1 cellular context compared by ENCODE assay signal in the genomic region with DNA sequence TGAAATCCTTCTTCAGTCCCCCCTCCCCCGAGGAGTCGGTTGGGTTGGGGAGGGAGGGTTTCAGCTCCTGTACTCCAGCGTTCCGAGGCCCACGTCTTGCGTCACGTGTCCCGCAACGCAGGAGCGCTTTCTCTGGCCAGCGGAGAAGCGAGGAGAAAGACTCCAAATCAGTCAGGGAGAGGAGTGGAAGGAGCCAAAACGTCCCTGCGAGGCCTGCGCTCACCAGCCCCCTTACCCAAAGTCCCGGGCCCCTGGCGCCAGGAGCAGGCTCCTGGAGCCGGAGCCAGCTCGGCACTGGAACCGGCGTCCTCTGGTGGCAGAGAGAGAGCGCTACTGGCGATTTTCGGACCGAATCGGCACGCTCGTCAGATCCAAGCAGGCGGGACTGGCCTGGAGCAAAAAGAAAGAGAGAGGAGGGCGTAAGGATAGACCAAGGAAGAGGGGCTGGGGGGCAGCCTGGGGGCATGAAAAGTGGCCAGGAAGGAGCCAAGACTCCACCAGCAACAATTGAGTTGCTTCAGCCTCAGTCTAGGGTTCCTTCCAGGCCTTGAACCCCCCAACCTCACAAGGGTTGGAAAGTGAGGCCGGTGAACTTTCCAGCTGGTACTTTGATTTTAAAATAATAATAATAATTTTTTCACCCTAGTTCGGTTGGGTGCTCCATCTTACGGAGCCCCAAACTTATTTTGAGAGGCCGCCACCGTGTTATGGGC.
A peak's percentile ranks its signal among the peaks of the same experiment; 100 is the strongest.
TF ChIP-seq lines count a peak whose summit lies in the region.

A gene (plus strand): TSS at position 158 of the 713 bp plus-strand sequence.

TF ChIP-seq in H1, 55 proteins besides CTCF, POLR2A, EP300 and RAD21:
- TF ChIP-seq RNF2 (IDR thresholded peaks at IDR 0.05; ENCODE audit: borderline replicate concordance, low read depth, low read length, missing control alignments, poor library complexity, severe bottlenecking): no peak
- no peak for TF ChIP-seq POLR2AphosphoS5 (IDR thresholded peaks at IDR 0.05; ENCODE audit: low read depth, low read length)
- TF ChIP-seq SIX5 (IDR thresholded peaks at IDR 0.05; ENCODE audit: low read depth, low read length): no peak
- TF ChIP-seq, protein P1, sequence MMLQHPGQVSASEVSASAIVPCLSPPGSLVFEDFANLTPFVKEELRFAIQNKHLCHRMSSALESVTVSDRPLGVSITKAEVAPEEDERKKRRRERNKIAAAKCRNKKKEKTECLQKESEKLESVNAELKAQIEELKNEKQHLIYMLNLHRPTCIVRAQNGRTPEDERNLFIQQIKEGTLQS (IDR thresholded peaks at IDR 0.05; ENCODE audit: insufficient read depth, low read depth, low read length): no peak
- TF ChIP-seq, protein P2, sequence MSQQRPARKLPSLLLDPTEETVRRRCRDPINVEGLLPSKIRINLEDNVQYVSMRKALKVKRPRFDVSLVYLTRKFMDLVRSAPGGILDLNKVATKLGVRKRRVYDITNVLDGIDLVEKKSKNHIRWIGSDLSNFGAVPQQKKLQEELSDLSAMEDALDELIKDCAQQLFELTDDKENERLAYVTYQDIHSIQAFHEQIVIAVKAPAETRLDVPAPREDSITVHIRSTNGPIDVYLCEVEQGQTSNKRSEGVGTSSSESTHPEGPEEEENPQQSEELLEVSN (IDR thresholded peaks at IDR 0.05): peak; percentile 39; the same call in 1 of the 2 replicates
- TF ChIP-seq, protein P3, sequence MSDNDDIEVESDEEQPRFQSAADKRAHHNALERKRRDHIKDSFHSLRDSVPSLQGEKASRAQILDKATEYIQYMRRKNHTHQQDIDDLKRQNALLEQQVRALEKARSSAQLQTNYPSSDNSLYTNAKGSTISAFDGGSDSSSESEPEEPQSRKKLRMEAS (IDR thresholded peaks at IDR 0.05): peak; percentile 19; the same call in 1 of the 2 replicates
- no peak for TF ChIP-seq NRF1 (IDR thresholded peaks at IDR 0.05; ENCODE audit: low read depth, low read length)
- TF ChIP-seq SP1 (IDR thresholded peaks at IDR 0.05; ENCODE audit: low read depth, low read length): 0 out of 2 replicates have a peak, but pooled peaks have one; percentile 32
- TF ChIP-seq CEBPB (IDR thresholded peaks at IDR 0.05; ENCODE audit: low read depth, low read length): peak; percentile 26
- no peak for TF ChIP-seq EGR1 (IDR thresholded peaks at IDR 0.05; ENCODE audit: borderline replicate concordance, low read depth, low read length)
- no peak for TF ChIP-seq CTBP2 (IDR thresholded peaks at IDR 0.05; ENCODE audit: borderline replicate concordance, insufficient read depth, insufficient read length, low read length)
- no peak for TF ChIP-seq KDM5A (IDR thresholded peaks at IDR 0.05; ENCODE audit: low read length)
- TF ChIP-seq CHD2 (IDR thresholded peaks at IDR 0.05; ENCODE audit: low read length): no peak
- TF ChIP-seq JUND (IDR thresholded peaks at IDR 0.05; ENCODE audit: low read length): peak; percentile 3; the same call in 1 of the 2 replicates
- no peak for TF ChIP-seq SUZ12 (IDR thresholded peaks at IDR 0.05; ENCODE audit: low read length)
- peak; percentile 71 for TF ChIP-seq TAF1 (IDR thresholded peaks at IDR 0.05; ENCODE audit: low read depth, low read length)
- no peak for TF ChIP-seq NANOG (IDR thresholded peaks at IDR 0.05; ENCODE audit: insufficient read depth, low read depth, low read length, poor library complexity, severe bottlenecking)
- peak; percentile 68; the same call in 1 of the 2 replicates for TF ChIP-seq TBP (IDR thresholded peaks at IDR 0.05; ENCODE audit: low read depth, low read length)
- TF ChIP-seq TEAD4 (IDR thresholded peaks at IDR 0.05; ENCODE audit: low read depth, low read length): no peak
- TF ChIP-seq RFX5 (IDR thresholded peaks at IDR 0.05; ENCODE audit: borderline replicate concordance, low read depth, low read length): no peak
- TF ChIP-seq ASH2L (IDR thresholded peaks at IDR 0.05; ENCODE audit: low read length): peak; percentile 38
- TF ChIP-seq YY1 (IDR thresholded peaks at IDR 0.05; ENCODE audit: low read depth, low read length): peak; percentile 72
- peak; percentile 45; the same call in 1 of the 2 replicates for TF ChIP-seq PHF8 (conservative IDR thresholded peaks at IDR 0.05; ENCODE audit: low read depth, low read length)
- TF ChIP-seq SIN3A (conservative IDR thresholded peaks at IDR 0.05 in 1 of 2, IDR thresholded peaks at IDR 0.05 in 1 of 2; ENCODE audit: low read depth in 1 of 2, low read length in 2 of 2): 0 out of 4 replicates have a peak, but pooled peaks of 1 of the 2 experiments have one; percentile 59
- TF ChIP-seq TAF7 (optimal IDR thresholded peaks at IDR 0.05; ENCODE audit: borderline replicate concordance, low read depth, low read length): peak; percentile 83
- no peak for TF ChIP-seq CBX8 (IDR thresholded peaks at IDR 0.05; ENCODE audit: borderline replicate concordance, low read depth, low read length)
- no peak for TF ChIP-seq RBBP5 (IDR thresholded peaks at IDR 0.05; ENCODE audit: borderline replicate concordance, low read depth, low read length)
- TF ChIP-seq, protein P4, sequence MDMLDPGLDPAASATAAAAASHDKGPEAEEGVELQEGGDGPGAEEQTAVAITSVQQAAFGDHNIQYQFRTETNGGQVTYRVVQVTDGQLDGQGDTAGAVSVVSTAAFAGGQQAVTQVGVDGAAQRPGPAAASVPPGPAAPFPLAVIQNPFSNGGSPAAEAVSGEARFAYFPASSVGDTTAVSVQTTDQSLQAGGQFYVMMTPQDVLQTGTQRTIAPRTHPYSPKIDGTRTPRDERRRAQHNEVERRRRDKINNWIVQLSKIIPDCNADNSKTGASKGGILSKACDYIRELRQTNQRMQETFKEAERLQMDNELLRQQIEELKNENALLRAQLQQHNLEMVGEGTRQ (IDR thresholded peaks at IDR 0.05; ENCODE audit: low read length): peak; percentile 80
- peak; percentile 78; the same call in 1 of the 2 replicates for TF ChIP-seq GABPA (IDR thresholded peaks at IDR 0.05; ENCODE audit: borderline replicate concordance, insufficient read depth, low read length)
